In genomic region chr9:102650896-102651295, GRCh38 we compare ENCODE assay signal across 8 cellular contexts.
"Had no signal": no experiment of that assay in that cellular context is flagged by ENCODE, and none has a peak within 500 bp of the region (broad histone marks: within the 10 kb centered on the region; RNA-seq: fewer than 3 reads in every experiment).

No MANE protein-coding gene starts in this region.

- FAIRE-seq: G401.6, GM12878, GM12891, GM12892, GM18507, GM19239 had no signal

- DNase-seq: GDM1, GF-D8 had no signal
